In genomic region chr2:239558661-239559060, GRCh38 we compare ENCODE assay signal across 21 cellular contexts.
"Had no signal": no experiment of that assay in that cellular context is flagged by ENCODE, and none has a peak within 500 bp of the region (broad histone marks: within the 10 kb centered on the region; RNA-seq: fewer than 3 reads in every experiment).

No MANE protein-coding gene starts in this region.

- H2AFZ ChIP-seq: neural progenitor cell had no signal

- H3K9me3 ChIP-seq: esophagus squamous epithelium, gastroesophageal sphincter, left ventricle myocardium inferior, mucosa of descending colon, pancreas, tibial artery had no signal

- H3K27ac Mint-ChIP-seq: naive thymus-derived CD8-positive, alpha-beta T cell; neural progenitor cell; progenitor cell of endocrine pancreas; stimulated activated effector memory CD8-positive, alpha-beta T cell treated with anti-CD3 and anti-CD28 coated beads, Interleukin-12 subunit alpha, Interleukin-12 subunit beta, amount 100 ng/mL, for 72 hours; stimulated activated naive CD8-positive, alpha-beta T cell treated with anti-CD3 and anti-CD28 coated beads, Interleukin-15, Interleukin-2, amounts not matched to agents 100 ng/mL and 50 ng/mL, for 24 hours had no signal

- DNase-seq: cerebellar nuclear complex; dermis blood vessel endothelial cell; esophagus squamous epithelium; foreskin fibroblast; kidney; left cardiac atrium; left ventricle myocardium inferior; mucosa of descending colon; naive thymus-derived CD8-positive, alpha-beta T cell; occipital lobe; right cardiac atrium; stimulated activated CD4-positive, alpha-beta T cell treated with anti-CD3 and anti-CD28 coated beads, Interleukin-4, amount 100 ng/mL, for 1 hour; stimulated activated CD8-positive, alpha-beta memory T cell treated with anti-CD3 and anti-CD28 coated beads, Interleukin-4, amount 100 ng/mL, for 48 hours had no signal

- H3K36me3 Mint-ChIP-seq: naive thymus-derived CD8-positive, alpha-beta T cell; neural progenitor cell; stimulated activated effector memory CD8-positive, alpha-beta T cell treated with anti-CD3 and anti-CD28 coated beads, Interleukin-12 subunit alpha, Interleukin-12 subunit beta, amount 100 ng/mL, for 72 hours had no signal

- H3K4me2 ChIP-seq: neural progenitor cell, smooth muscle cell had no signal

- H3K9ac ChIP-seq: neural progenitor cell had no signal

- ATAC-seq: gastroesophageal sphincter; left cardiac atrium; mucosa of descending colon; naive thymus-derived CD8-positive, alpha-beta T cell; pancreas; right cardiac atrium; stimulated activated effector memory CD8-positive, alpha-beta T cell treated with anti-CD3 and anti-CD28 coated beads, Interleukin-12 subunit alpha, Interleukin-12 subunit beta, amount 100 ng/mL, for 72 hours had no signal

- H3K4me3 ChIP-seq: esophagus squamous epithelium, gastroesophageal sphincter, left ventricle myocardium inferior, mucosa of descending colon, neural progenitor cell, pancreas, smooth muscle cell, tibial artery had no signal

- H3K27me3 ChIP-seq: gastroesophageal sphincter, neural progenitor cell, pancreas had no signal

- H3K4me3 Mint-ChIP-seq: naive thymus-derived CD8-positive, alpha-beta T cell; neural progenitor cell; stimulated activated effector memory CD8-positive, alpha-beta T cell treated with anti-CD3 and anti-CD28 coated beads, Interleukin-12 subunit alpha, Interleukin-12 subunit beta, amount 100 ng/mL, for 72 hours; stimulated activated naive CD8-positive, alpha-beta T cell treated with anti-CD3 and anti-CD28 coated beads, Interleukin-15, Interleukin-2, amounts not matched to agents 100 ng/mL and 50 ng/mL, for 24 hours had no signal

- H3K4me1 ChIP-seq: left ventricle myocardium inferior, neural progenitor cell, pancreas had no signal

- H3K27ac ChIP-seq: esophagus squamous epithelium, gastroesophageal sphincter, left ventricle myocardium inferior, neural progenitor cell, pancreas, tibial artery had no signal

- H3K4me1 Mint-ChIP-seq: neural progenitor cell had no signal

- H3K36me3 ChIP-seq: esophagus squamous epithelium, gastroesophageal sphincter, left ventricle myocardium inferior, neural progenitor cell, pancreas, tibial artery had no signal

- H3K9me3 Mint-ChIP-seq: naive thymus-derived CD8-positive, alpha-beta T cell; neural progenitor cell; stimulated activated effector memory CD8-positive, alpha-beta T cell treated with anti-CD3 and anti-CD28 coated beads, Interleukin-12 subunit alpha, Interleukin-12 subunit beta, amount 100 ng/mL, for 72 hours; stimulated activated naive CD8-positive, alpha-beta T cell treated with anti-CD3 and anti-CD28 coated beads, Interleukin-15, Interleukin-2, amounts not matched to agents 100 ng/mL and 50 ng/mL, for 24 hours had no signal
